Comparison of ENCODE assay signal across 14 cellular contexts in genomic region chr7:115924398-115924797, GRCh38.
DNase-seq lines count a peak whose midpoint lies in the region; TF ChIP-seq lines count a peak whose summit lies in the region.
"Had no signal": no experiment of that assay in that cellular context is flagged by ENCODE, and none has a peak within 500 bp of the region (broad histone marks: within the 10 kb centered on the region; RNA-seq: fewer than 3 reads in every experiment).

No MANE protein-coding gene starts in this region.

- no peaks in the 10 kb centered on the region for H3K9me3 ChIP-seq in effector memory CD4-positive, alpha-beta T cell (ENCODE audit: control insufficient read depth, low read length)
- H3K9me3 ChIP-seq: BE2C had no signal

- H3K27ac ChIP-seq in effector memory CD4-positive, alpha-beta T cell (ENCODE audit: insufficient read depth, low read length, poor library complexity, severe bottlenecking) = no peak overlapping the region

- H3K4me3 ChIP-seq in LNCaP clone FGC (ENCODE audit: low read depth, low read length) = no peak overlapping the region
- no peak overlapping the region for H3K4me3 ChIP-seq in effector memory CD4-positive, alpha-beta T cell (ENCODE audit: insufficient read depth, low read depth, low read length, poor library complexity, severe bottlenecking)

- TF ChIP-seq CTCF in LNCaP clone FGC (IDR thresholded peaks at IDR 0.05; ENCODE audit: control insufficient read depth, extremely low read depth, insufficient read depth) = no peak

- no peaks in the 10 kb centered on the region for H3K27me3 ChIP-seq in effector memory CD4-positive, alpha-beta T cell (replicated peaks; ENCODE audit: control insufficient read depth, insufficient read depth, low read length, poor library complexity, severe bottlenecking)
- H3K27me3 ChIP-seq: BE2C had no signal

- H3K4me1 ChIP-seq in effector memory CD4-positive, alpha-beta T cell (ENCODE audit: control insufficient read depth, insufficient read depth, low read length, poor library complexity, severe bottlenecking) = no peaks in the 10 kb centered on the region
- H3K4me1 ChIP-seq: BE2C had no signal

- H3K36me3 ChIP-seq in effector memory CD4-positive, alpha-beta T cell (ENCODE audit: control insufficient read depth, insufficient read depth, low read length) = no peaks in the 10 kb centered on the region
- H3K36me3 ChIP-seq: BE2C had no signal

- DNase-seq in Ammon's horn (ENCODE audit: low spot score) (peak; percentile 38), LNCaP clone FGC (ENCODE audit: low read depth) (peak; percentile 3), globus pallidus (ENCODE audit: low spot score) (peak; percentile 49), pons (ENCODE audit: low spot score) (peak; percentile 45), NCI-H2107 treated with DMSO at 0.1 percent for 48 hours (lab: John Stamatoyannopoulos, UW; ENCODE audit: unreplicated experiment) (no peak), DMS79 treated with DMSO at 0.1 percent for 48 hours (lab: John Stamatoyannopoulos, UW) (no peak)
- no peak for DNase-seq in effector memory CD4-positive, alpha-beta T cell
- DNase-seq: ACHN; BE2C; CD4-positive, alpha-beta memory T cell; H7; MM.1S; NCI-H146; NCI-H2081 treated with DMSO at 0.1 percent for 48 hours had no signal

Comparison
In these comparisons a context has a peak if more than half of its experiments do, and no peak if none do; other contexts are left out.
1. DNase-seq: peak in Ammon's horn (single experiment), LNCaP clone FGC (single experiment), globus pallidus (single experiment) and pons (single experiment); none in effector memory CD4-positive, alpha-beta T cell (0 of 3), NCI-H2107 treated with DMSO at 0.1 percent for 48 hours (single experiment) and DMS79 treated with DMSO at 0.1 percent for 48 hours (single experiment).